Comparison of ENCODE assay signal across 24 cellular contexts in genomic region chr1:110714419-110715107, GRCh38. TPM values are rescaled to one million over a fixed set of nuclear protein-coding genes. Genes with fewer than 3 reads are reported as not detected.
"Had no signal": no experiment of that assay in that cellular context is flagged by ENCODE, and none has a peak within 500 bp of the region (broad histone marks: within the 10 kb centered on the region; RNA-seq: fewer than 3 reads in every experiment).

No MANE protein-coding gene starts in this region.

- H3K36me3 ChIP-seq: cardiac muscle cell, colonic mucosa, heart right ventricle, prostate gland, spleen, suprapubic skin, upper lobe of left lung had no signal

- DNase-seq: activated CD4-positive, alpha-beta memory T cell treated with anti-CD3 and anti-CD28 coated beads, Interleukin-2, amount 10 ng/mL, durations not matched to agents 7 days and 5 days; activated CD4-positive, alpha-beta T cell treated with anti-CD3 and anti-CD28 coated beads for 36 hours; activated gamma-delta T cell treated with Interleukin-2 at 50 U/mL for 16 hours; activated naive CD8-positive, alpha-beta T cell treated with anti-CD3 and anti-CD28 coated beads for 36 hours; activated T-cell treated with anti-CD3 and anti-CD28 coated beads, Interleukin-2, amount 50 U/mL, for 48 hours; aorta; colonic mucosa; effector CD4-positive, alpha-beta T cell; foreskin melanocyte; heart right ventricle; kidney; left ventricle myocardium superior; mesendoderm; spleen; stimulated activated CD4-positive, alpha-beta T cell treated with anti-CD3 and anti-CD28 coated beads, Interleukin-1b, Interleukin-23, amount 100 ng/mL, for 48 hours; stimulated activated naive B cell treated with anti-CD40 and anti-IgM and Interleukin-4, amounts not matched to agents 10 μg/mL and 1 μg/mL and 100 μg/mL, for 72 hours; SW 1271; upper lobe of left lung had no signal

- H3K27ac ChIP-seq: cardiac muscle cell, colonic mucosa, heart right ventricle, prostate gland, spleen, suprapubic skin, upper lobe of left lung, VCaP had no signal

- H3K4me3 ChIP-seq: cardiac muscle cell, colonic mucosa, heart right ventricle, prostate gland, spleen, suprapubic skin, upper lobe of left lung had no signal

- H3K4me1 ChIP-seq: colonic mucosa, prostate gland, spleen, suprapubic skin, upper lobe of left lung had no signal

- H3K27me3 ChIP-seq: cardiac muscle cell, colonic mucosa, heart right ventricle, spleen, suprapubic skin, upper lobe of left lung had no signal

- H3K9me3 ChIP-seq: colonic mucosa, heart right ventricle, prostate gland, spleen, suprapubic skin, upper lobe of left lung had no signal

- ATAC-seq: activated CD4-positive, alpha-beta T cell treated with anti-CD3 and anti-CD28 coated beads for 36 hours; heart right ventricle; left ventricle myocardium superior; sciatic nerve; stimulated activated naive B cell treated with anti-CD40 and anti-IgM and Interleukin-4, amounts not matched to agents 10 μg/mL and 1 μg/mL and 100 μg/mL, for 72 hours had no signal

- FAIRE-seq: endothelial cell of umbilical vein, kidney had no signal

RNA-seq across cellular contexts. Expression of gene KCNA3, which starts 39.8 kb away (rescaled TPM):
- total RNA-seq: endothelial cell of umbilical vein had no signal
- polyA plus RNA-seq: aorta, cardiac muscle cell, endothelial cell of umbilical vein had no signal
